ENCODE assay signal across 20 cellular contexts in the genomic region with DNA sequence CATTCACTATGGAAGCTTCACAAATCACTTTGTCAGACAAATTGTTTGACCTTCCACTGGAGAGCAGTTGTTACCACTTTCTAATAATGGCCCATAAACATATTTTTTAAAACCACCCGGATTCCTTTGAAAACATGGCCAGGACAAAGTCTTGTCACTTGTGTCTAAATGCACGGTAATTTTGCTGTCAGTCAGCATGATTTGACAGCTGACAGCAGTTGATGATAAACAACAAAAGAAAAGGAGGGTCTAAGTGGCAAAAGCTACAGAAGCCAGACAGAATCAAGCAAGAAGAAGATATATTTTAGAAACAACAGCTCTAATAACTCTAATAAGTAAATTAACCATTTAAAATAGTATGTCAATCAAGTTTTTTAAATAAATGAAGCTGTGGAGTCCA. TPM values are rescaled to one million over a fixed set of nuclear protein-coding genes. Genes with fewer than 3 reads are reported as not detected.
DNase-seq lines count a peak whose midpoint lies in the region; ATAC-seq, FAIRE-seq and TF ChIP-seq lines count a peak whose summit lies in the region.
"Had no signal": no experiment of that assay in that cellular context is flagged by ENCODE, and none has a peak within 500 bp of the region (broad histone marks: within the 10 kb centered on the region; RNA-seq: fewer than 3 reads in every experiment).

No MANE protein-coding gene starts in this region.

- H3K9me2 ChIP-seq in MM.1S (replicated peaks; ENCODE audit: insufficient read depth, low read length) (no peaks in the 10 kb centered on the region), PC-3 (replicated peaks; ENCODE audit: low read length) (no peaks in the 10 kb centered on the region), neural cell (ENCODE audit: insufficient read depth, low read length) (no peaks in the 10 kb centered on the region)

- TF ChIP-seq CTCF in MM.1S (IDR thresholded peaks at IDR 0.05; ENCODE audit: low read length), result no peak
- no peak for TF ChIP-seq CTCF in PC-3 (conservative IDR thresholded peaks at IDR 0.05; ENCODE audit: low read depth, low read length)
- no peak for TF ChIP-seq CTCF in neural cell (IDR thresholded peaks at IDR 0.05; ENCODE audit: poor library complexity, severe bottlenecking)
- no peak for TF ChIP-seq CTCF in Caco-2 (IDR thresholded peaks at IDR 0.05; ENCODE audit: insufficient read depth in 1 of 2, low read depth in 1 of 2, low read length in 1 of 2, severe bottlenecking in 1 of 2, unreplicated experiment in 1 of 2)

- peak overlapping the region; percentile 47 for H3K27ac Mint-ChIP-seq in activated CD4-positive, alpha-beta T cell treated with anti-CD3 and anti-CD28 coated beads for 36 hours
- no peak overlapping the region for H3K27ac Mint-ChIP-seq in activated CD4-positive, alpha-beta T cell treated with anti-CD3 and anti-CD28 coated beads, Interleukin-2, amount 10 ng/mL, durations not matched to agents 24 days and 14 days
- no peak overlapping the region for H3K27ac Mint-ChIP-seq in Caco-2 (ENCODE audit: unreplicated experiment)

- no peaks in the 10 kb centered on the region for H3K27me3 ChIP-seq in MM.1S (replicated peaks; ENCODE audit: insufficient read depth, low read length)
- H3K27me3 ChIP-seq in PC-3 (ENCODE audit: low read length), result no peaks in the 10 kb centered on the region
- H3K27me3 ChIP-seq in neural cell (ENCODE audit: insufficient read depth, low read depth, low read length), result no peaks in the 10 kb centered on the region
- no peaks in the 10 kb centered on the region for H3K27me3 ChIP-seq in Caco-2 (replicated peaks; ENCODE audit: control insufficient read depth, insufficient read depth, low read length)
- H3K27me3 ChIP-seq: MG63, Peyer's patch had no signal

- peak overlapping the region; percentile 41; the same call in 1 of the 2 replicates for H3K4me3 ChIP-seq in MM.1S (ENCODE audit: low read length)
- H3K4me3 ChIP-seq in PC-3 (ENCODE audit: low read length), result no peak overlapping the region
- peak overlapping the region; percentile 20 for H3K4me3 ChIP-seq in neural cell (ENCODE audit: low read length)
- no peak overlapping the region for H3K4me3 ChIP-seq in Caco-2 (ENCODE audit: low read depth, low read length)
- H3K4me3 ChIP-seq: MG63, Peyer's patch had no signal

- POLR2A ChIA-PET in activated CD4-positive, alpha-beta T cell treated with anti-CD3 and anti-CD28 coated beads for 36 hours (lab: Charles Lee), result interaction anchor here (0.6 to 1.0 kb wide), 5 partner anchors 14 to 333 kb away, joined by 3 to 7 read pairs (median 3); a partner anchor contains a TSS
- POLR2A ChIA-PET in PC-3 (lab: Charles Lee; ENCODE audit: unreplicated experiment), result no interaction called here
- POLR2A ChIA-PET in Caco-2 (lab: Charles Lee), result no interaction called here

- intact Hi-C loops in activated CD4-positive, alpha-beta T cell treated with anti-CD3 and anti-CD28 coated beads for 36 hours (cut with DNase I, micrococcal nuclease), result no loop called here
- intact Hi-C loops in activated CD4-positive, alpha-beta T cell treated with anti-CD3 and anti-CD28 coated beads, Interleukin-2, amount 10 ng/mL, durations not matched to agents 24 days and 14 days (cut with micrococcal nuclease), result no loop called here
- intact Hi-C loops in PC-3 (cut with micrococcal nuclease) (no loop called here), Caco-2 (cut with micrococcal nuclease; ENCODE audit: unreplicated experiment) (no loop called here)

- no peak for ATAC-seq in activated CD4-positive, alpha-beta T cell treated with anti-CD3 and anti-CD28 coated beads for 36 hours
- no peak for ATAC-seq in PC-3
- ATAC-seq in HG03469 (IDR thresholded peaks at IDR 0.05; ENCODE audit: unreplicated experiment), result no peak
- ATAC-seq: Right ventricle myocardium inferior had no signal

- no peak for TF ChIP-seq RAD21 in neural cell (conservative IDR thresholded peaks at IDR 0.05)

- H3K4me1 Mint-ChIP-seq in activated CD4-positive, alpha-beta T cell treated with anti-CD3 and anti-CD28 coated beads for 36 hours, result peaks cover 22% of the 10 kb centered on the region
- peaks cover 14% of the 10 kb centered on the region for H3K4me1 Mint-ChIP-seq in activated CD4-positive, alpha-beta T cell treated with anti-CD3 and anti-CD28 coated beads, Interleukin-2, amount 10 ng/mL, durations not matched to agents 24 days and 14 days
- no peaks in the 10 kb centered on the region for H3K4me1 Mint-ChIP-seq in Caco-2 (ENCODE audit: low read depth, unreplicated experiment)

- DNase-seq in activated CD4-positive, alpha-beta T cell treated with anti-CD3 and anti-CD28 coated beads for 36 hours, result no peak
- no peak for DNase-seq in activated CD4-positive, alpha-beta T cell treated with anti-CD3 and anti-CD28 coated beads, Interleukin-2, amount 10 ng/mL, durations not matched to agents 24 days and 14 days
- DNase-seq in MM.1S, result no peak
- DNase-seq in PC-3, result no peak
- DNase-seq in Caco-2, result no peak
- no peak for DNase-seq in RCC 7860 (ENCODE audit: low spot score)
- DNase-seq: 8988T, DMS 273 treated with DMSO at 0.1 percent for 48 hours, DND-41, Karpas-422, MG63, NCI-H1092, NCI-H2029 treated with DMSO at 0.1 percent for 48 hours, NCI-H510A, Peyer's patch had no signal

- H3K9me3 ChIP-seq in MM.1S (replicated peaks; ENCODE audit: insufficient read depth, low read length) (no peaks in the 10 kb centered on the region), PC-3 (ENCODE audit: low read length) (no peaks in the 10 kb centered on the region), neural cell (ENCODE audit: low read length) (no peaks in the 10 kb centered on the region), Caco-2 (no peaks in the 10 kb centered on the region)
- H3K9me3 ChIP-seq: MG63, Peyer's patch had no signal

- peaks cover 11% of the 10 kb centered on the region for H3K27me3 Mint-ChIP-seq in activated CD4-positive, alpha-beta T cell treated with anti-CD3 and anti-CD28 coated beads for 36 hours
- peaks cover 4% of the 10 kb centered on the region for H3K27me3 Mint-ChIP-seq in activated CD4-positive, alpha-beta T cell treated with anti-CD3 and anti-CD28 coated beads, Interleukin-2, amount 10 ng/mL, durations not matched to agents 24 days and 14 days
- H3K27me3 Mint-ChIP-seq in Caco-2 (ENCODE audit: insufficient read depth, unreplicated experiment), result no peaks in the 10 kb centered on the region

- H3K9ac ChIP-seq in MM.1S (ENCODE audit: low read length) (peak overlapping the region; percentile 37), PC-3 (ENCODE audit: low read length) (no peak overlapping the region), neural cell (ENCODE audit: low read length) (no peak overlapping the region)

- peak; percentile 98 for TF ChIP-seq EP300 in neural cell (conservative IDR thresholded peaks at IDR 0.05; ENCODE audit: poor library complexity, severe bottlenecking)

- no peaks in the 10 kb centered on the region for H3K9me3 Mint-ChIP-seq in activated CD4-positive, alpha-beta T cell treated with anti-CD3 and anti-CD28 coated beads for 36 hours (ENCODE audit: low read depth)
- no peaks in the 10 kb centered on the region for H3K9me3 Mint-ChIP-seq in activated CD4-positive, alpha-beta T cell treated with anti-CD3 and anti-CD28 coated beads, Interleukin-2, amount 10 ng/mL, durations not matched to agents 24 days and 14 days
- no peaks in the 10 kb centered on the region for H3K9me3 Mint-ChIP-seq in Caco-2 (ENCODE audit: unreplicated experiment)

- BruUV-seq in PC-3 (replicated peaks; lab: Mats Ljungman, UMichigan), result no TSS peak
- BruUV-seq in Caco-2 (replicated peaks; lab: Mats Ljungman, UMichigan), result no TSS peak

- H3K79me2 ChIP-seq in MM.1S (ENCODE audit: low read length), result no peaks in the 10 kb centered on the region
- H3K79me2 ChIP-seq in PC-3 (ENCODE audit: low read length), result no peaks in the 10 kb centered on the region
- H3K79me2 ChIP-seq in neural cell (replicated peaks; ENCODE audit: insufficient read depth, low read length), result no peaks in the 10 kb centered on the region

- H3K36me3 Mint-ChIP-seq in activated CD4-positive, alpha-beta T cell treated with anti-CD3 and anti-CD28 coated beads for 36 hours (ENCODE audit: low read depth), result no peaks in the 10 kb centered on the region
- H3K36me3 Mint-ChIP-seq in activated CD4-positive, alpha-beta T cell treated with anti-CD3 and anti-CD28 coated beads, Interleukin-2, amount 10 ng/mL, durations not matched to agents 24 days and 14 days (ENCODE audit: low read depth), result no peaks in the 10 kb centered on the region
- no peaks in the 10 kb centered on the region for H3K36me3 Mint-ChIP-seq in Caco-2 (ENCODE audit: insufficient read depth, unreplicated experiment)

- H3K4me1 ChIP-seq in MM.1S (ENCODE audit: low read length) (peaks cover 12% of the 10 kb centered on the region), PC-3 (ENCODE audit: insufficient read depth, low read length) (peaks cover 12% of the 10 kb centered on the region; the same call in 1 of the 2 replicates), Caco-2 (no peaks in the 10 kb centered on the region)
- H3K4me1 ChIP-seq: Peyer's patch had no signal

- CTCF ChIA-PET in activated CD4-positive, alpha-beta T cell treated with anti-CD3 and anti-CD28 coated beads for 36 hours (lab: Charles Lee), result interaction anchor here (0.7 to 3.3 kb wide), 9 partner anchors 13 to 750 kb away, joined by 3 to 20 read pairs (median 3); no protein-coding TSS in a partner anchor
- CTCF ChIA-PET in PC-3 (lab: Charles Lee) (no interaction called here), Caco-2 (lab: Charles Lee) (interaction anchor here (0.6 kb wide), 1 partner anchor 449 kb away, joined by 6 read pairs; no protein-coding TSS in a partner anchor)

- H3K27ac ChIP-seq in MM.1S (ENCODE audit: low read length) (peak overlapping the region; percentile 79), PC-3 (ENCODE audit: low read length) (no peak overlapping the region), neural cell (ENCODE audit: low read length) (peak overlapping the region; percentile 58)
- H3K27ac ChIP-seq: HL-60, Peyer's patch had no signal

- H3K36me3 ChIP-seq in MM.1S (replicated peaks; ENCODE audit: insufficient read depth, low read length) (no peaks in the 10 kb centered on the region), PC-3 (ENCODE audit: low read depth, low read length) (no peaks in the 10 kb centered on the region), neural cell (ENCODE audit: insufficient read depth, low read length) (no peaks in the 10 kb centered on the region), Caco-2 (ENCODE audit: control insufficient read depth, insufficient read depth, low read length) (no peaks in the 10 kb centered on the region)
- H3K36me3 ChIP-seq: MG63, Peyer's patch had no signal

- H4K20me1 ChIP-seq in MM.1S (ENCODE audit: insufficient read depth, low read length) (no peaks in the 10 kb centered on the region), PC-3 (ENCODE audit: low read length) (no peaks in the 10 kb centered on the region), neural cell (ENCODE audit: insufficient read depth) (no peaks in the 10 kb centered on the region)

- peak overlapping the region; percentile 68 for H2AFZ ChIP-seq in MM.1S (ENCODE audit: low read length)
- H2AFZ ChIP-seq in PC-3 (ENCODE audit: low read length), result no peak overlapping the region; the same call in 1 of the 2 replicates
- H2AFZ ChIP-seq in neural cell (ENCODE audit: low read depth, low read length), result no peak overlapping the region

- H3K4me3 Mint-ChIP-seq in activated CD4-positive, alpha-beta T cell treated with anti-CD3 and anti-CD28 coated beads for 36 hours, result no peak overlapping the region
- no peak overlapping the region for H3K4me3 Mint-ChIP-seq in activated CD4-positive, alpha-beta T cell treated with anti-CD3 and anti-CD28 coated beads, Interleukin-2, amount 10 ng/mL, durations not matched to agents 24 days and 14 days
- H3K4me3 Mint-ChIP-seq in Caco-2 (ENCODE audit: unreplicated experiment), result no peak overlapping the region

- peaks cover 18% of the 10 kb centered on the region for H3F3A ChIP-seq in MM.1S (ENCODE audit: insufficient read depth, low read length)
- no peaks in the 10 kb centered on the region for H3F3A ChIP-seq in PC-3 (ENCODE audit: low read length, unreplicated experiment)
- H3F3A ChIP-seq in neural cell (ENCODE audit: insufficient read depth, low read length, poor library complexity, severe bottlenecking), result peaks cover 3% of the 10 kb centered on the region

- H3K4me2 ChIP-seq in MM.1S (ENCODE audit: low read depth, low read length) (peak overlapping the region; percentile 82), PC-3 (ENCODE audit: low read length) (0 out of 2 replicates have a peak overlapping the region, but pooled peaks have one; percentile 10), neural cell (ENCODE audit: low read length) (peak overlapping the region; percentile 44)

- no peak for FAIRE-seq in RCC 7860 (lab: Jason Lieb, UNC)
- FAIRE-seq: G401.6 had no signal

RNA-seq across cellular contexts. Expression of a gene that starts 27.7 kb away (rescaled TPM):
- 1 to 10 TPM; 4.5 to 4.9 TPM for total RNA-seq in activated CD4-positive, alpha-beta T cell treated with anti-CD3 and anti-CD28 coated beads for 36 hours
- 1.4 and 1.6 TPM in 2 replicates for total RNA-seq in activated CD4-positive, alpha-beta T cell treated with anti-CD3 and anti-CD28 coated beads, Interleukin-2, amount 10 ng/mL, durations not matched to agents 24 days and 14 days
- total RNA-seq in PC-3 (2014; rRNA removed) (17.0 and 22.0 TPM in 2 replicates), Caco-2 (2022) (25.9 and 26.5 TPM in 2 replicates)
- 5.3 and 5.7 TPM in 2 replicates for polyA plus RNA-seq in neural cell
- 15.8 and 16.2 TPM in 2 replicates for polyA minus RNA-seq in neural cell

Comparison
In these comparisons a context has a peak if more than half of its experiments do, and no peak if none do; other contexts are left out.
1. H3K4me2 ChIP-seq: peak in every context shown above with its lines; median percentile 82 in MM.1S; 44 in neural cell; 10 in PC-3.
2. H3K4me3 ChIP-seq: peak in MM.1S (single experiment) and neural cell (single experiment); none in PC-3 (single experiment) and Caco-2 (single experiment).